25 cellular contexts compared by ENCODE assay signal in genomic region chr9:123556464-123557435, GRCh38.
A peak's percentile ranks its signal among the peaks of the same experiment; 100 is the strongest.
DNase-seq lines count a peak whose midpoint lies in the region; ATAC-seq and TF ChIP-seq lines count a peak whose summit lies in the region.
"Had no signal": no experiment of that assay in that cellular context is flagged by ENCODE, and none has a peak within 500 bp of the region (broad histone marks: within the 10 kb centered on the region; RNA-seq: fewer than 3 reads in every experiment).

No MANE protein-coding gene starts in this region.

- no peaks in the 10 kb centered on the region for H3F3A ChIP-seq in Loucy (ENCODE audit: low read depth)

- no peak for TF ChIP-seq CTCF in Loucy (conservative IDR thresholded peaks at IDR 0.05; ENCODE audit: low read length)
- no peak for TF ChIP-seq CTCF in brain microvascular endothelial cell (IDR thresholded peaks at IDR 0.05; ENCODE audit: low read depth, low read length, missing control alignments)
- no peak for TF ChIP-seq CTCF in upper lobe of right lung (IDR thresholded peaks at IDR 0.05)

- no peak for DNase-seq in activated T-cell treated with anti-CD3 and anti-CD28 coated beads, Interleukin-2, amount 50 U/mL, for 24 hours
- no peak for DNase-seq in activated T-cell treated with anti-CD3 and anti-CD28 coated beads, Interleukin-2, amount 50 U/mL, for 48 hours
- peak; percentile 5 for DNase-seq in brain microvascular endothelial cell
- DNase-seq in upper lobe of right lung = no peak
- DNase-seq in cerebellar cortex (ENCODE audit: low spot score) = no peak
- DNase-seq in SW480 (ENCODE audit: low spot score) = no peak
- no peak for DNase-seq in NCI-H69 (lab: John Stamatoyannopoulos, UW)
- DNase-seq: activated CD4-positive, alpha-beta T cell treated with anti-CD3 and anti-CD28 coated beads for 4 hours; activated gamma-delta T cell; CD4-positive, CD25-positive, alpha-beta regulatory T cell; erythroblast; left cardiac atrium; NCI-H1436 treated with DMSO at 0.1 percent for 48 hours; NCI-H2171 treated with DMSO at 0.1 percent for 48 hours; NCI-H748 treated with DMSO at 0.1 percent for 48 hours; PC-3; psoas muscle; stimulated activated CD4-positive, alpha-beta T cell treated with anti-CD3 and anti-CD28 coated beads, Interleukin-4, amount 100 ng/mL, for 24 hours; T-helper 9 cell had no signal

- H3K4me3 ChIP-seq in Loucy (ENCODE audit: low read length, poor library complexity, severe bottlenecking) (no peak overlapping the region), brain microvascular endothelial cell (ENCODE audit: low read depth, low read length) (no peak overlapping the region), upper lobe of right lung (no peak overlapping the region)
- H3K4me3 ChIP-seq: cardiac muscle cell, psoas muscle, skin epidermis had no signal

- no peaks in the 10 kb centered on the region for H3K79me2 ChIP-seq in Loucy (ENCODE audit: insufficient read depth, low read length)

- no peak overlapping the region for H2AFZ ChIP-seq in Loucy (ENCODE audit: low read length)

- no peaks in the 10 kb centered on the region for H3K36me3 ChIP-seq in Loucy (ENCODE audit: insufficient read depth, low read length)
- H3K36me3 ChIP-seq in brain microvascular endothelial cell (replicated peaks) = no peaks in the 10 kb centered on the region
- peaks cover 8% of the 10 kb centered on the region for H3K36me3 ChIP-seq in upper lobe of right lung
- H3K36me3 ChIP-seq: cardiac muscle cell had no signal

- peak overlapping the region; percentile 23 for H3K27ac Mint-ChIP-seq in activated T-cell treated with anti-CD3 and anti-CD28 coated beads, Interleukin-2, amount 50 U/mL, for 24 hours
- H3K27ac Mint-ChIP-seq: nephron had no signal

- peaks cover 5% of the 10 kb centered on the region for H3K4me1 Mint-ChIP-seq in activated T-cell treated with anti-CD3 and anti-CD28 coated beads, Interleukin-2, amount 50 U/mL, for 24 hours (ENCODE audit: low read depth)
- H3K4me1 Mint-ChIP-seq: CD4-positive, CD25-positive, alpha-beta regulatory T cell had no signal

- H3K9me3 Mint-ChIP-seq in activated T-cell treated with anti-CD3 and anti-CD28 coated beads, Interleukin-2, amount 50 U/mL, for 24 hours = no peaks in the 10 kb centered on the region
- H3K9me3 Mint-ChIP-seq: nephron had no signal

- H3K27ac ChIP-seq in brain microvascular endothelial cell = no peak overlapping the region
- no peak overlapping the region for H3K27ac ChIP-seq in upper lobe of right lung
- H3K27ac ChIP-seq: cardiac muscle cell, HL-60, KMS-11, psoas muscle, skin epidermis had no signal

- intact Hi-C loops in upper lobe of right lung (cut with DNase I) = no loop called here

- no peaks in the 10 kb centered on the region for H4K20me1 ChIP-seq in Loucy (ENCODE audit: insufficient read depth, low read length, poor library complexity, severe bottlenecking)

- no peak overlapping the region for H3K9ac ChIP-seq in Loucy (ENCODE audit: low read depth, low read length, poor library complexity, severe bottlenecking)
- H3K9ac ChIP-seq: KMS-11 had no signal

- peak; percentile 33 for ATAC-seq in upper lobe of right lung
- ATAC-seq: PC-3, psoas muscle had no signal

- no peak overlapping the region for H3K4me3 Mint-ChIP-seq in activated T-cell treated with anti-CD3 and anti-CD28 coated beads, Interleukin-2, amount 50 U/mL, for 24 hours
- H3K4me3 Mint-ChIP-seq: CD4-positive, CD25-positive, alpha-beta regulatory T cell; nephron had no signal

- H3K4me1 ChIP-seq in Loucy (ENCODE audit: insufficient read depth, low read length, poor library complexity, severe bottlenecking) = peaks cover 10% of the 10 kb centered on the region
- H3K4me1 ChIP-seq in upper lobe of right lung = no peaks in the 10 kb centered on the region
- H3K4me1 ChIP-seq: psoas muscle had no signal

- peak overlapping the region; percentile 50 for H3K4me2 ChIP-seq in Loucy (ENCODE audit: low read depth, low read length, poor library complexity, severe bottlenecking)
- H3K4me2 ChIP-seq: KMS-11 had no signal

- no peaks in the 10 kb centered on the region for H3K27me3 Mint-ChIP-seq in activated T-cell treated with anti-CD3 and anti-CD28 coated beads, Interleukin-2, amount 50 U/mL, for 24 hours
- H3K27me3 Mint-ChIP-seq: CD4-positive, CD25-positive, alpha-beta regulatory T cell had no signal

- in situ Hi-C loops in brain microvascular endothelial cell (cut with HindIII; ENCODE audit: low pct_ligation_motif_present, low sequenced_read_pairs) = no loop called here

- no peaks in the 10 kb centered on the region for H3K27me3 ChIP-seq in Loucy (ENCODE audit: insufficient read depth, low read length, poor library complexity, severe bottlenecking)
- H3K27me3 ChIP-seq in brain microvascular endothelial cell (replicated peaks) = no peaks in the 10 kb centered on the region
- no peaks in the 10 kb centered on the region for H3K27me3 ChIP-seq in upper lobe of right lung
- H3K27me3 ChIP-seq: cardiac muscle cell had no signal

- H3K9me3 ChIP-seq in Loucy (ENCODE audit: insufficient read depth, low read depth, low read length) (no peaks in the 10 kb centered on the region), upper lobe of right lung (no peaks in the 10 kb centered on the region)
- H3K9me3 ChIP-seq: psoas muscle had no signal

- peaks cover 48% of the 10 kb centered on the region for H3K36me3 Mint-ChIP-seq in activated T-cell treated with anti-CD3 and anti-CD28 coated beads, Interleukin-2, amount 50 U/mL, for 24 hours (ENCODE audit: low read depth)

- H3K9me2 ChIP-seq in Loucy (replicated peaks; ENCODE audit: low read depth, low read length) = no peaks in the 10 kb centered on the region
